In the genomic region with DNA sequence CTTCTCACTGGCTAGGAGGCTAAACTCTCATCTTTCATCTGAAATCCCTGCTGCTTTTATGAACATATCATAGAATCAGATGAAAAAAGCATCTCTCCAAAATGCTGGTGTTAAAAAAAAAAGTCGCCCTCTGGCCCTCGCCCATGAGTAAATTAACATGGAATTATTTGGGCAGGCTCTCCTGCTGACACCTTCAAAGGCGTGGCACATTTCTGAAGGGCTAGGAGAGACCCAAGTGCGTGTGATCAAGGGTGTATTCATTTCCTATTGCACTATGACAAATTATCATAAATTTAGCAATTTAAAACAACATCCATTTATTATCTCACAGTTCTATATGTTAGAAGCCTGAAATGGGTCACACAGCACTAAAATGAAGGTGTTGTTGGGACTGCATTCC, we compare ENCODE assay signal across 24 cellular contexts. TPM values are rescaled to one million over a fixed set of nuclear protein-coding genes. Genes with fewer than 3 reads are reported as not detected.
DNase-seq lines count a peak whose midpoint lies in the region; ATAC-seq and TF ChIP-seq lines count a peak whose summit lies in the region.
"Had no signal": no experiment of that assay in that cellular context is flagged by ENCODE, and none has a peak within 500 bp of the region (broad histone marks: within the 10 kb centered on the region; RNA-seq: fewer than 3 reads in every experiment).

No MANE protein-coding gene starts in this region.

- H2AFZ ChIP-seq in hepatocyte: no peak overlapping the region

- WGBS in hepatocyte (ENCODE audit: low lambda C conversion rate, missing lambda C conversion rate): 91% methylated on average over 4 of the region's 4 CpGs

- H3K27ac Mint-ChIP-seq in activated B cell treated with CpG ODN at 0.5 μM for 24 hours (peak overlapping the region; percentile 46), type B pancreatic cell (peak overlapping the region; percentile 88)
- H3K27ac Mint-ChIP-seq: activated T-helper 2 cell treated with anti-CD3 and anti-CD28 coated beads, Interferon-gamma antibody, Interleukin-2, Interleukin-4, amounts not matched to agents 10 μg/mL and 5 μg/mL and 100 μg/mL, durations not matched to agents 14 hours and 24 hours and 36 hours; brain; naive thymus-derived CD4-positive, alpha-beta T cell had no signal

- H3K79me2 ChIP-seq in hepatocyte: peaks cover 38% of the 10 kb centered on the region

- H3K27me3 ChIP-seq in hepatocyte: no peaks in the 10 kb centered on the region
- H3K27me3 ChIP-seq: Peyer's patch, sigmoid colon, transverse colon had no signal

- H3K4me2 ChIP-seq in hepatocyte: no peak overlapping the region

- H3K27me3 Mint-ChIP-seq in activated B cell treated with CpG ODN at 0.5 μM for 24 hours (peaks cover 5% of the 10 kb centered on the region), type B pancreatic cell (peaks cover 5% of the 10 kb centered on the region)
- H3K27me3 Mint-ChIP-seq in activated T-cell treated with anti-CD3 and anti-CD28 coated beads, Interleukin-2, amount 50 U/mL, for 4 hours (ENCODE audit: low read depth): peaks cover 22% of the 10 kb centered on the region

- H3K9me3 Mint-ChIP-seq in activated B cell treated with CpG ODN at 0.5 μM for 24 hours (no peaks in the 10 kb centered on the region), type B pancreatic cell (no peaks in the 10 kb centered on the region)
- no peaks in the 10 kb centered on the region for H3K9me3 Mint-ChIP-seq in activated T-cell treated with anti-CD3 and anti-CD28 coated beads, Interleukin-2, amount 50 U/mL, for 4 hours
- H3K9me3 Mint-ChIP-seq: activated T-helper 2 cell treated with anti-CD3 and anti-CD28 coated beads, Interferon-gamma antibody, Interleukin-2, Interleukin-4, amounts not matched to agents 10 μg/mL and 5 μg/mL and 100 μg/mL, durations not matched to agents 14 hours and 24 hours and 36 hours had no signal

- CTCF ChIA-PET in activated B cell treated with CpG ODN at 0.5 μM for 24 hours (lab: Charles Lee): no interaction called here

- H3K4me3 Mint-ChIP-seq in activated B cell treated with CpG ODN at 0.5 μM for 24 hours: no peak overlapping the region
- H3K4me3 Mint-ChIP-seq in type B pancreatic cell: no peak overlapping the region
- H3K4me3 Mint-ChIP-seq in activated T-cell treated with anti-CD3 and anti-CD28 coated beads, Interleukin-2, amount 50 U/mL, for 4 hours: no peak overlapping the region
- H3K4me3 Mint-ChIP-seq: brain; CD14-positive monocyte; naive thymus-derived CD4-positive, alpha-beta T cell had no signal

- intact Hi-C loops in activated B cell treated with CpG ODN at 0.5 μM for 24 hours (cut with micrococcal nuclease): no loop called here

- DNase-seq in activated B cell treated with CpG ODN at 0.5 μM for 24 hours (no peak), hepatocyte (ENCODE audit: low spot score) (no peak), type B pancreatic cell (ENCODE audit: extremely low spot score, unreplicated experiment) (no peak), KG1 (lab: John Stamatoyannopoulos, UW) (no peak)
- no peak for DNase-seq in activated T-cell treated with anti-CD3 and anti-CD28 coated beads, Interleukin-2, amount 50 U/mL, for 4 hours
- no peak for DNase-seq in NK-92 treated with Interleukin-12 subunit alpha and Interleukin-12 subunit beta, amount 100 ng/mL, for 24 hours (lab: John Stamatoyannopoulos, UW)
- DNase-seq: activated CD4-positive, alpha-beta T cell treated with anti-CD3 and anti-CD28 coated beads for 48 hours; activated naive CD4-positive, alpha-beta T cell treated with anti-CD3 and anti-CD28 coated beads, Interleukin-2, amount 50 U/mL, for 16 hours; Karpas-422; left lung; naive thymus-derived CD4-positive, alpha-beta T cell; NCI-H1417 treated with DMSO at 0.1 percent for 48 hours; NCI-H2081; NCI-H2227 treated with DMSO at 0.1 percent for 48 hours; Peyer's patch; sigmoid colon; stimulated activated CD4-positive, alpha-beta T cell treated with anti-CD3 and anti-CD28 coated beads, Interleukin-4, amount 100 ng/mL, for 24 hours; T1000; transverse colon had no signal

- TF ChIP-seq RAD21 in Ishikawa (IDR thresholded peaks at IDR 0.05; ENCODE audit: low read depth): no peak

- no peaks in the 10 kb centered on the region for H3K36me3 Mint-ChIP-seq in activated B cell treated with CpG ODN at 0.5 μM for 24 hours (ENCODE audit: low read depth)
- peaks cover 3% of the 10 kb centered on the region for H3K36me3 Mint-ChIP-seq in type B pancreatic cell
- H3K36me3 Mint-ChIP-seq in activated T-cell treated with anti-CD3 and anti-CD28 coated beads, Interleukin-2, amount 50 U/mL, for 4 hours (ENCODE audit: insufficient read depth): no peaks in the 10 kb centered on the region
- H3K36me3 Mint-ChIP-seq: brain, CD14-positive monocyte had no signal

- peak overlapping the region; percentile 83 for H3K27ac ChIP-seq in hepatocyte
- H3K27ac ChIP-seq: Peyer's patch, transverse colon, VCaP had no signal

- no peaks in the 10 kb centered on the region for H3K9me3 ChIP-seq in hepatocyte (ENCODE audit: low read depth)
- H3K9me3 ChIP-seq: left lung, Peyer's patch, sigmoid colon, transverse colon had no signal

- POLR2A ChIA-PET in activated B cell treated with CpG ODN at 0.5 μM for 24 hours (lab: Charles Lee): no interaction called here

- no peaks in the 10 kb centered on the region for H3K36me3 ChIP-seq in hepatocyte (replicated peaks; ENCODE audit: insufficient read depth, low read depth)
- H3K36me3 ChIP-seq: Peyer's patch, sigmoid colon, transverse colon had no signal

- TF ChIP-seq CTCF in activated B cell treated with CpG ODN at 0.5 μM for 24 hours (IDR thresholded peaks at IDR 0.05) (no peak), hepatocyte (IDR thresholded peaks at IDR 0.05; ENCODE audit: poor library complexity) (no peak), type B pancreatic cell (conservative IDR thresholded peaks at IDR 0.05) (no peak)

- H4K20me1 ChIP-seq in hepatocyte (ENCODE audit: insufficient read depth, poor library complexity, severe bottlenecking): no peaks in the 10 kb centered on the region

- H3K4me1 Mint-ChIP-seq in activated B cell treated with CpG ODN at 0.5 μM for 24 hours (peaks cover 8% of the 10 kb centered on the region), type B pancreatic cell (ENCODE audit: unreplicated experiment) (peaks cover 15% of the 10 kb centered on the region)
- H3K4me1 Mint-ChIP-seq in activated T-cell treated with anti-CD3 and anti-CD28 coated beads, Interleukin-2, amount 50 U/mL, for 4 hours (ENCODE audit: low read depth): no peaks in the 10 kb centered on the region
- H3K4me1 Mint-ChIP-seq: brain had no signal

- no peak for ATAC-seq in activated B cell treated with CpG ODN at 0.5 μM for 24 hours (ENCODE audit: low read depth)
- no peak for ATAC-seq in activated T-cell treated with anti-CD3 and anti-CD28 coated beads, Interleukin-2, amount 50 U/mL, for 4 hours
- ATAC-seq: left lung; naive thymus-derived CD4-positive, alpha-beta T cell had no signal

- TF ChIP-seq EP300 in Ishikawa (IDR thresholded peaks at IDR 0.05; ENCODE audit: borderline replicate concordance): peak; percentile 38; the same call in 1 of the 2 replicates

- no peaks in the 10 kb centered on the region for H3K9me2 ChIP-seq in hepatocyte (replicated peaks; ENCODE audit: insufficient read depth)

- peaks cover 52% of the 10 kb centered on the region for H3K4me1 ChIP-seq in hepatocyte (ENCODE audit: insufficient read depth)
- H3K4me1 ChIP-seq: Peyer's patch had no signal

- H3K4me3 ChIP-seq in hepatocyte: no peak overlapping the region
- H3K4me3 ChIP-seq: left lung, Peyer's patch, sigmoid colon, transverse colon had no signal

TF ChIP-seq in Ishikawa, 13 proteins besides CTCF, POLR2A, EP300 and RAD21 (continues in another document):
- TF ChIP-seq ZBTB7A (IDR thresholded peaks at IDR 0.05; ENCODE audit: low read depth): no peak
- TF ChIP-seq, protein P1, sequence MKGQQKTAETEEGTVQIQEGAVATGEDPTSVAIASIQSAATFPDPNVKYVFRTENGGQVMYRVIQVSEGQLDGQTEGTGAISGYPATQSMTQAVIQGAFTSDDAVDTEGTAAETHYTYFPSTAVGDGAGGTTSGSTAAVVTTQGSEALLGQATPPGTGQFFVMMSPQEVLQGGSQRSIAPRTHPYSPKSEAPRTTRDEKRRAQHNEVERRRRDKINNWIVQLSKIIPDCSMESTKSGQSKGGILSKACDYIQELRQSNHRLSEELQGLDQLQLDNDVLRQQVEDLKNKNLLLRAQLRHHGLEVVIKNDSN (IDR thresholded peaks at IDR 0.05): no peak
- TF ChIP-seq TEAD4 (IDR thresholded peaks at IDR 0.05): no peak
- no peak for TF ChIP-seq EGR1 (IDR thresholded peaks at IDR 0.05)
- TF ChIP-seq CREB1 (IDR thresholded peaks at IDR 0.05; ENCODE audit: low read depth): no peak
- TF ChIP-seq TCF12 (IDR thresholded peaks at IDR 0.05; ENCODE audit: low read depth): no peak
- TF ChIP-seq REST (IDR thresholded peaks at IDR 0.05; ENCODE audit: low read depth): no peak
- 0 out of 2 replicates have a peak, but pooled peaks have one; percentile 9 for TF ChIP-seq FOXM1 (IDR thresholded peaks at IDR 0.05; ENCODE audit: borderline replicate concordance, low read depth)

RNA-seq across cellular contexts. Expression of gene ANXA3, which starts 5.1 kb away (rescaled TPM):
- total RNA-seq in activated B cell treated with CpG ODN at 0.5 μM for 24 hours (0.64 and 0.67 TPM in 2 replicates), hepatocyte (194 and 218 TPM in 2 replicates), type B pancreatic cell (ENCODE audit: low replicate concordance) (56.6 and 135 TPM in 2 replicates)
- polyA plus RNA-seq in hepatocyte: 198 and 201 TPM in 2 replicates
- total RNA-seq in activated T-cell treated with anti-CD3 and anti-CD28 coated beads, Interleukin-2, amount 50 U/mL, for 4 hours: 1 to 10 TPM in 1 of 3 donors, not detected in 2; 1.0 TPM
- total RNA-seq: activated T-helper 2 cell treated with anti-CD3 and anti-CD28 coated beads, Interferon-gamma antibody, Interleukin-2, Interleukin-4, amounts not matched to agents 10 μg/mL and 5 μg/mL and 100 μg/mL, durations not matched to agents 14 hours and 24 hours and 36 hours had no signal
- polyA plus RNA-seq: naive thymus-derived CD4-positive, alpha-beta T cell had no signal

Comparison
In these comparisons a context has a peak if more than half of its experiments do, and no peak if none do; other contexts are left out.
1. RNA of gene ANXA3, which starts 5.1 kb away (total RNA-seq): 194 to 218 TPM in hepatocyte and 56.6 to 135 TPM in type B pancreatic cell; 0.64 to 0.67 TPM in activated B cell treated with CpG ODN at 0.5 μM for 24 hours and 1.0 TPM in activated T-cell treated with anti-CD3 and anti-CD28 coated beads, Interleukin-2, amount 50 U/mL, for 4 hours; every median in the first group is over 10 times any median in the second.